Comparison of ENCODE assay signal across 1 cellular context in genomic region chr12:21501258-21502163, GRCh38.
TF ChIP-seq lines count a peak whose summit lies in the region.

A gene with protein sequence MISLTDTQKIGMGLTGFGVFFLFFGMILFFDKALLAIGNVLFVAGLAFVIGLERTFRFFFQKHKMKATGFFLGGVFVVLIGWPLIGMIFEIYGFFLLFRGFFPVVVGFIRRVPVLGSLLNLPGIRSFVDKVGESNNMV (plus strand): TSS chr12:21501789. CDS start chr12:21501924, 135 bp downstream.
TSS of gene RECQL (minus strand) at chr12:21501635. CDS start at chr12:21499570, 2,065 bp downstream.

TF ChIP-seq in K562, 482 proteins besides CTCF, POLR2A, EP300 and RAD21 (continued from another document and continues in another):
- TF ChIP-seq, protein P1, sequence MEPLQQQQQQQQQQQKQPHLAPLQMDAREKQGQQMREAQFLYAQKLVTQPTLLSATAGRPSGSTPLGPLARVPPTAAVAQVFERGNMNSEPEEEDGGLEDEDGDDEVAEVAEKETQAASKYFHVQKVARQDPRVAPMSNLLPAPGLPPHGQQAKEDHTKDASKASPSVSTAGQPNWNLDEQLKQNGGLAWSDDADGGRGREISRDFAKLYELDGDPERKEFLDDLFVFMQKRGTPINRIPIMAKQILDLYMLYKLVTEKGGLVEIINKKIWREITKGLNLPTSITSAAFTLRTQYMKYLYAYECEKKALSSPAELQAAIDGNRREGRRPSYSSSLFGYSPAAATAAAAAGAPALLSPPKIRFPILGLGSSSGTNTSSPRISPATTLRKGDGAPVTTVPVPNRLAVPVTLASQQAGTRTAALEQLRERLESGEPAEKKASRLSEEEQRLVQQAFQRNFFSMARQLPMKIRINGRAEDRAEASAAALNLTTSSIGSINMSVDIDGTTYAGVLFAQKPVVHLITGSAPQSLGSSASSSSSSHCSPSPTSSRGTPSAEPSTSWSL (CRISPR knock-in tag; IDR thresholded peaks at IDR 0.05; ENCODE audit: borderline replicate concordance): no peak
- TF ChIP-seq NR2C1 (IDR thresholded peaks at IDR 0.05): peak; percentile 38; the same call in 1 of the 2 replicates
- TF ChIP-seq NR2C1 (tag; IDR thresholded peaks at IDR 0.05): 0 out of 2 replicates have a peak, but pooled peaks have one; percentile 34
- TF ChIP-seq NR3C1 (CRISPR knock-in tag; IDR thresholded peaks at IDR 0.05): no peak
- TF ChIP-seq, protein P2, sequence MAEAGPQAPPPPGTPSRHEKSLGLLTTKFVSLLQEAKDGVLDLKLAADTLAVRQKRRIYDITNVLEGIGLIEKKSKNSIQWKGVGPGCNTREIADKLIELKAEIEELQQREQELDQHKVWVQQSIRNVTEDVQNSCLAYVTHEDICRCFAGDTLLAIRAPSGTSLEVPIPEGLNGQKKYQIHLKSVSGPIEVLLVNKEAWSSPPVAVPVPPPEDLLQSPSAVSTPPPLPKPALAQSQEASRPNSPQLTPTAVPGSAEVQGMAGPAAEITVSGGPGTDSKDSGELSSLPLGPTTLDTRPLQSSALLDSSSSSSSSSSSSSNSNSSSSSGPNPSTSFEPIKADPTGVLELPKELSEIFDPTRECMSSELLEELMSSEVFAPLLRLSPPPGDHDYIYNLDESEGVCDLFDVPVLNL (CRISPR knock-in tag; IDR thresholded peaks at IDR 0.05; ENCODE audit: low read depth): peak; percentile 89; the same call in 1 of the 2 replicates
- no peak for TF ChIP-seq GATAD2A (IDR thresholded peaks at IDR 0.05)
- peak; percentile 98 for TF ChIP-seq FOS (IDR thresholded peaks at IDR 0.05; ENCODE audit: extremely low read depth, insufficient read length)
- TF ChIP-seq POLR2H (tag; IDR thresholded peaks at IDR 0.05; ENCODE audit: low read depth): peak; percentile 70
- TF ChIP-seq KLF6 (CRISPR knock-in tag; IDR thresholded peaks at IDR 0.05; ENCODE audit: borderline replicate concordance): no peak
- peak; percentile 92; the same call in 1 of the 2 replicates for TF ChIP-seq RB1 (IDR thresholded peaks at IDR 0.05; ENCODE audit: low read depth)
- no peak for TF ChIP-seq ZFP30 (CRISPR knock-in tag; IDR thresholded peaks at IDR 0.05; ENCODE audit: borderline replicate concordance)
- no peak for TF ChIP-seq POLR3G (IDR thresholded peaks at IDR 0.05; ENCODE audit: extremely low read depth, insufficient read length, insufficient replicate concordance)
- TF ChIP-seq, protein P3, sequence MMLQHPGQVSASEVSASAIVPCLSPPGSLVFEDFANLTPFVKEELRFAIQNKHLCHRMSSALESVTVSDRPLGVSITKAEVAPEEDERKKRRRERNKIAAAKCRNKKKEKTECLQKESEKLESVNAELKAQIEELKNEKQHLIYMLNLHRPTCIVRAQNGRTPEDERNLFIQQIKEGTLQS (IDR thresholded peaks at IDR 0.05): no peak
- TF ChIP-seq, protein P3 (CRISPR knock-in tag; conservative IDR thresholded peaks at IDR 0.05): no peak
- TF ChIP-seq, protein P4, sequence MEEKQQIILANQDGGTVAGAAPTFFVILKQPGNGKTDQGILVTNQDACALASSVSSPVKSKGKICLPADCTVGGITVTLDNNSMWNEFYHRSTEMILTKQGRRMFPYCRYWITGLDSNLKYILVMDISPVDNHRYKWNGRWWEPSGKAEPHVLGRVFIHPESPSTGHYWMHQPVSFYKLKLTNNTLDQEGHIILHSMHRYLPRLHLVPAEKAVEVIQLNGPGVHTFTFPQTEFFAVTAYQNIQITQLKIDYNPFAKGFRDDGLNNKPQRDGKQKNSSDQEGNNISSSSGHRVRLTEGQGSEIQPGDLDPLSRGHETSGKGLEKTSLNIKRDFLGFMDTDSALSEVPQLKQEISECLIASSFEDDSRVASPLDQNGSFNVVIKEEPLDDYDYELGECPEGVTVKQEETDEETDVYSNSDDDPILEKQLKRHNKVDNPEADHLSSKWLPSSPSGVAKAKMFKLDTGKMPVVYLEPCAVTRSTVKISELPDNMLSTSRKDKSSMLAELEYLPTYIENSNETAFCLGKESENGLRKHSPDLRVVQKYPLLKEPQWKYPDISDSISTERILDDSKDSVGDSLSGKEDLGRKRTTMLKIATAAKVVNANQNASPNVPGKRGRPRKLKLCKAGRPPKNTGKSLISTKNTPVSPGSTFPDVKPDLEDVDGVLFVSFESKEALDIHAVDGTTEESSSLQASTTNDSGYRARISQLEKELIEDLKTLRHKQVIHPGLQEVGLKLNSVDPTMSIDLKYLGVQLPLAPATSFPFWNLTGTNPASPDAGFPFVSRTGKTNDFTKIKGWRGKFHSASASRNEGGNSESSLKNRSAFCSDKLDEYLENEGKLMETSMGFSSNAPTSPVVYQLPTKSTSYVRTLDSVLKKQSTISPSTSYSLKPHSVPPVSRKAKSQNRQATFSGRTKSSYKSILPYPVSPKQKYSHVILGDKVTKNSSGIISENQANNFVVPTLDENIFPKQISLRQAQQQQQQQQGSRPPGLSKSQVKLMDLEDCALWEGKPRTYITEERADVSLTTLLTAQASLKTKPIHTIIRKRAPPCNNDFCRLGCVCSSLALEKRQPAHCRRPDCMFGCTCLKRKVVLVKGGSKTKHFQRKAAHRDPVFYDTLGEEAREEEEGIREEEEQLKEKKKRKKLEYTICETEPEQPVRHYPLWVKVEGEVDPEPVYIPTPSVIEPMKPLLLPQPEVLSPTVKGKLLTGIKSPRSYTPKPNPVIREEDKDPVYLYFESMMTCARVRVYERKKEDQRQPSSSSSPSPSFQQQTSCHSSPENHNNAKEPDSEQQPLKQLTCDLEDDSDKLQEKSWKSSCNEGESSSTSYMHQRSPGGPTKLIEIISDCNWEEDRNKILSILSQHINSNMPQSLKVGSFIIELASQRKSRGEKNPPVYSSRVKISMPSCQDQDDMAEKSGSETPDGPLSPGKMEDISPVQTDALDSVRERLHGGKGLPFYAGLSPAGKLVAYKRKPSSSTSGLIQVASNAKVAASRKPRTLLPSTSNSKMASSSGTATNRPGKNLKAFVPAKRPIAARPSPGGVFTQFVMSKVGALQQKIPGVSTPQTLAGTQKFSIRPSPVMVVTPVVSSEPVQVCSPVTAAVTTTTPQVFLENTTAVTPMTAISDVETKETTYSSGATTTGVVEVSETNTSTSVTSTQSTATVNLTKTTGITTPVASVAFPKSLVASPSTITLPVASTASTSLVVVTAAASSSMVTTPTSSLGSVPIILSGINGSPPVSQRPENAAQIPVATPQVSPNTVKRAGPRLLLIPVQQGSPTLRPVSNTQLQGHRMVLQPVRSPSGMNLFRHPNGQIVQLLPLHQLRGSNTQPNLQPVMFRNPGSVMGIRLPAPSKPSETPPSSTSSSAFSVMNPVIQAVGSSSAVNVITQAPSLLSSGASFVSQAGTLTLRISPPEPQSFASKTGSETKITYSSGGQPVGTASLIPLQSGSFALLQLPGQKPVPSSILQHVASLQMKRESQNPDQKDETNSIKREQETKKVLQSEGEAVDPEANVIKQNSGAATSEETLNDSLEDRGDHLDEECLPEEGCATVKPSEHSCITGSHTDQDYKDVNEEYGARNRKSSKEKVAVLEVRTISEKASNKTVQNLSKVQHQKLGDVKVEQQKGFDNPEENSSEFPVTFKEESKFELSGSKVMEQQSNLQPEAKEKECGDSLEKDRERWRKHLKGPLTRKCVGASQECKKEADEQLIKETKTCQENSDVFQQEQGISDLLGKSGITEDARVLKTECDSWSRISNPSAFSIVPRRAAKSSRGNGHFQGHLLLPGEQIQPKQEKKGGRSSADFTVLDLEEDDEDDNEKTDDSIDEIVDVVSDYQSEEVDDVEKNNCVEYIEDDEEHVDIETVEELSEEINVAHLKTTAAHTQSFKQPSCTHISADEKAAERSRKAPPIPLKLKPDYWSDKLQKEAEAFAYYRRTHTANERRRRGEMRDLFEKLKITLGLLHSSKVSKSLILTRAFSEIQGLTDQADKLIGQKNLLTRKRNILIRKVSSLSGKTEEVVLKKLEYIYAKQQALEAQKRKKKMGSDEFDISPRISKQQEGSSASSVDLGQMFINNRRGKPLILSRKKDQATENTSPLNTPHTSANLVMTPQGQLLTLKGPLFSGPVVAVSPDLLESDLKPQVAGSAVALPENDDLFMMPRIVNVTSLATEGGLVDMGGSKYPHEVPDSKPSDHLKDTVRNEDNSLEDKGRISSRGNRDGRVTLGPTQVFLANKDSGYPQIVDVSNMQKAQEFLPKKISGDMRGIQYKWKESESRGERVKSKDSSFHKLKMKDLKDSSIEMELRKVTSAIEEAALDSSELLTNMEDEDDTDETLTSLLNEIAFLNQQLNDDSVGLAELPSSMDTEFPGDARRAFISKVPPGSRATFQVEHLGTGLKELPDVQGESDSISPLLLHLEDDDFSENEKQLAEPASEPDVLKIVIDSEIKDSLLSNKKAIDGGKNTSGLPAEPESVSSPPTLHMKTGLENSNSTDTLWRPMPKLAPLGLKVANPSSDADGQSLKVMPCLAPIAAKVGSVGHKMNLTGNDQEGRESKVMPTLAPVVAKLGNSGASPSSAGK (IDR thresholded peaks at IDR 0.05): peak; percentile 84
- peak; percentile 88 for TF ChIP-seq KLF1 (tag; IDR thresholded peaks at IDR 0.05)
- TF ChIP-seq TAF7 (tag; IDR thresholded peaks at IDR 0.05): peak; percentile 50; the same call in 1 of the 2 replicates
- no peak for TF ChIP-seq HNRNPK (IDR thresholded peaks at IDR 0.05; ENCODE audit: low read depth, low read length, poor library complexity, severe bottlenecking)
- peak; percentile 83 for TF ChIP-seq DACH1 (IDR thresholded peaks at IDR 0.05; ENCODE audit: partially characterized antibody)
- 0 out of 2 replicates have a peak, but pooled peaks have one; percentile 24 for TF ChIP-seq NCOA1 (IDR thresholded peaks at IDR 0.05; ENCODE audit: low read depth)
- TF ChIP-seq SP1 (CRISPR knock-in tag; IDR thresholded peaks at IDR 0.05): peak; percentile 87
- TF ChIP-seq, protein P5, sequence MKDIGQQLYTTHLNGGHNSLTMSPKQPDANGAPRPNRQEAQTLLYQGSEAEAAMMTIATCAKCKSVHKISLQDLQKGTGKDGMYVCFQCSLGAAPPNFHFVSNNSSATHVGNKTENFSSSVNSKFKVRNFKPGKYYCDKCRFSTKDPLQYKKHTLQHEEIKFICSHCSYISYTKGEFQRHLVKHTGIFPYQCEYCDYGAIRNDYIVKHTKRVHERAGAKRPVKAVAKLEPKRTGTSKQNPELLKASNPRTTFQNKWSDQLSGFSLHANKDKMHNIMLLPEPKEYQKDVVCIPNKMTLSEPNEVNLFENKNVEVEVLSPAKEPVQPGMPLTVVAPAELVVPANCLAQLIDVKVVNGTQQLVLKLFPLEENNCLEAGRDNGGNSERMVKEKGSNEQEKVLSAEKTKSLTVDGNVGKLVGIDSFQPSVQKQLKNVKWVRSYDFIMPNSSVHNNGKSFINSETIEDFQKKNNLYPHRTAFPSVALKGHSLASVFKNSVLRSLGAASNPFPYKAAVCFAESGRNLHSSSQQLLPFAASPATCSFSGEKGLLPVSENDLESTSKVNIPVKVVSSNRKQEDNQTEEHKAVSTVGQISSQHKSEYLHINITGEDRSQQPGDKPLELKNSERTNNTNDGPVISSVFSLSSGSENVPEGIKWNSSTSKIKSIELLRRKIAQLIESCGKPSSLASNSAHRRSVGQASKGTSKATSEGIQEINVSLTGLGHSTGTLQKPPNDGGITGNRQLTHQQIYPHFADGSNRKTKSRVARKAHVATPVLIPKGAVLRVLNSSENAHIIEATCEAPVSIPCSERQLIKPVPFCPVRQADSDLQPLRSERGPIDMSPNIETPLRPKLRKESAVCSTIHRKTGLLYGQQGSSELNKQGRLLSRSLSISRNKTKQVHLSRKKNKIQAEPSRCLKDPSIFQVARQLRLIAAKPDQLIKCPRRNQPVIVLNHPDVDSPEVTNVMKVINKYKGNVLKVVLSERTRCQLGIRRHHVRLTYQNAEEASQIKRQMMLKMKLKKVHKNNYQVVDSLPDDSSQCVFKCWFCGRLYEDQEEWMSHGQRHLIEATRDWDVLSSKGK (CRISPR knock-in tag; IDR thresholded peaks at IDR 0.05): no peak
- peak; percentile 81 for TF ChIP-seq RBBP5 (IDR thresholded peaks at IDR 0.05; ENCODE audit: borderline replicate concordance, insufficient read depth, low read length, poor library complexity, severe bottlenecking)
- TF ChIP-seq RNF219 (CRISPR knock-in tag; IDR thresholded peaks at IDR 0.05): no peak
- TF ChIP-seq, protein P6, sequence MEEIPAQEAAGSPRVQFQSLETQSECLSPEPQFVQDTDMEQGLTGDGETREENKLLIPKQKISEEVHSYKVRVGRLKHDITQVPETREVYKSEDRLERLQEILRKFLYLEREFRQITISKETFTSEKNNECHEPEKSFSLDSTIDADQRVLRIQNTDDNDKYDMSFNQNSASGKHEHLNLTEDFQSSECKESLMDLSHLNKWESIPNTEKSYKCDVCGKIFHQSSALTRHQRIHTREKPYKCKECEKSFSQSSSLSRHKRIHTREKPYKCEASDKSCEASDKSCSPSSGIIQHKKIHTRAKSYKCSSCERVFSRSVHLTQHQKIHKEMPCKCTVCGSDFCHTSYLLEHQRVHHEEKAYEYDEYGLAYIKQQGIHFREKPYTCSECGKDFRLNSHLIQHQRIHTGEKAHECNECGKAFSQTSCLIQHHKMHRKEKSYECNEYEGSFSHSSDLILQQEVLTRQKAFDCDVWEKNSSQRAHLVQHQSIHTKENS (CRISPR knock-in tag; IDR thresholded peaks at IDR 0.05): no peak
- TF ChIP-seq GATAD2B (IDR thresholded peaks at IDR 0.05; ENCODE audit: borderline replicate concordance): 0 out of 2 replicates have a peak, but pooled peaks have one; percentile 36
- TF ChIP-seq LCOR (CRISPR knock-in tag; IDR thresholded peaks at IDR 0.05): 0 out of 2 replicates have a peak, but pooled peaks have one; percentile 39
- TF ChIP-seq RBM25 (IDR thresholded peaks at IDR 0.05; ENCODE audit: low read depth, low read length, severe bottlenecking): peak; percentile 90
- TF ChIP-seq THRAP3 (IDR thresholded peaks at IDR 0.05; ENCODE audit: borderline replicate concordance): no peak
- TF ChIP-seq SAFB2 (IDR thresholded peaks at IDR 0.05; ENCODE audit: borderline replicate concordance, low read depth, low read length, severe bottlenecking): no peak
- no peak for TF ChIP-seq BACH1 (tag; IDR thresholded peaks at IDR 0.05)
